17 cellular contexts compared by ENCODE assay signal in the genomic region with DNA sequence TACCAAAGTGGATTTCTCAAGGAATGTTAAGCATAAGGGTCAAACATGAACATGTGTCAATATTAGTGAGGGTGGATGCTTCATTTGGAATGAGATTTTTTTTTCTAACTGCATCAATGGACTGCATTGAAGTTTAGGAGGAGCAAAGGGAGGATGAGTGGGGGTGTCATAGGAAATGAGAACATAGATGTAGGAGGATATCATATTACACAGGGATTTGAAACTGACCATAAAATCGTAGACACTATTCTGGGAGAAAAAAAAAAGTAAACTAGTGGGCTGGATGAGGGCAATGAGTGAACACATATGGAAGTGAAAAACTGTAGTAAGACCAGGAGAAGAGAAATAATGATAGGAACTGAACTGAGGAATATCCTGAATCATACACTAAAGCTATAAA.
A peak's percentile ranks its signal among the peaks of the same experiment; 100 is the strongest.
DNase-seq lines count a peak whose midpoint lies in the region; ATAC-seq and TF ChIP-seq lines count a peak whose summit lies in the region.
"Had no signal": no experiment of that assay in that cellular context is flagged by ENCODE, and none has a peak within 500 bp of the region (broad histone marks: within the 10 kb centered on the region; RNA-seq: fewer than 3 reads in every experiment).

No MANE protein-coding gene starts in this region.

- H3K27me3 ChIP-seq in vagina: no peaks in the 10 kb centered on the region
- H3K27me3 ChIP-seq: ascending aorta had no signal

- H3K36me3 ChIP-seq in SK-N-MC (ENCODE audit: insufficient read depth, low read length) (no peaks in the 10 kb centered on the region), vagina (no peaks in the 10 kb centered on the region)
- H3K36me3 ChIP-seq: ascending aorta, WERI-Rb-1 had no signal

- intact Hi-C loops in lower leg skin (cut with DNase I; ENCODE audit: low total_unique reads) (no loop called here), vagina (cut with DNase I) (no loop called here)

- peak; percentile 85 for DNase-seq in COLO829 (ENCODE audit: low spot score)
- DNase-seq in HFF-Myc (ENCODE audit: extremely low read depth, low read depth): peak; percentile 70
- no peak for DNase-seq in SK-N-MC (ENCODE audit: low read depth, low spot score)
- DNase-seq in foreskin melanocyte: peak; percentile 35
- no peak for DNase-seq in lower leg skin (ENCODE audit: low spot score in 2 of 2)
- DNase-seq in vagina (ENCODE audit: extremely low spot score in 2 of 2): no peak
- no peak for DNase-seq in effector CD4-positive, alpha-beta T cell
- DNase-seq: activated T-cell treated with anti-CD3 and anti-CD28 coated beads, Interleukin-2, amount 50 U/mL, for 4 hours; effector memory CD4-positive, alpha-beta T cell; GF-D8; NCI-H526; SHP77 treated with DMSO at 0.1 percent for 48 hours; stimulated activated CD4-positive, alpha-beta T cell treated with anti-CD3 and anti-CD28 coated beads, Interleukin-2, amount 100 ng/mL, for 48 hours; stimulated activated naive CD8-positive, alpha-beta T cell treated with anti-CD3 and anti-CD28 coated beads, Interleukin-15, Interleukin-2, amounts not matched to agents 100 U/mL and 50 U/mL, for 24 hours; WERI-Rb-1 had no signal

- no peak for TF ChIP-seq CTCF in HFF-Myc (IDR thresholded peaks at IDR 0.05; ENCODE audit: low read depth, low read length, missing control alignments)
- no peak for TF ChIP-seq CTCF in lower leg skin (IDR thresholded peaks at IDR 0.05)
- no peak for TF ChIP-seq CTCF in vagina (IDR thresholded peaks at IDR 0.05)

- whole genome bisulfite sequencing in lower leg skin, 2 donors: 14 to 15% methylated on average over 1 of the region's 1 CpG

- H3K27ac ChIP-seq in SK-N-MC (no peak overlapping the region), vagina (no peak overlapping the region)
- H3K27ac ChIP-seq: ascending aorta, WERI-Rb-1 had no signal

- no peak overlapping the region for H3K9ac ChIP-seq in SK-N-MC (ENCODE audit: insufficient read length)

- ATAC-seq in HG02981 (IDR thresholded peaks at IDR 0.05; ENCODE audit: unreplicated experiment): no peak
- ATAC-seq: activated T-cell treated with anti-CD3 and anti-CD28 coated beads, Interleukin-2, amount 50 U/mL, for 4 hours; stimulated activated naive CD8-positive, alpha-beta T cell treated with anti-CD3 and anti-CD28 coated beads, Interleukin-15, Interleukin-2, amounts not matched to agents 100 U/mL and 50 U/mL, for 24 hours had no signal

- no peaks in the 10 kb centered on the region for H3K4me1 ChIP-seq in vagina
- H3K4me1 ChIP-seq: ascending aorta had no signal

- H3K4me3 ChIP-seq in HFF-Myc (replicated peaks; ENCODE audit: low read depth, low read length) (no peak overlapping the region), SK-N-MC (0 out of 2 replicates have a peak overlapping the region, but pooled peaks have one; percentile 12), lower leg skin (ENCODE audit: low read depth, poor library complexity, severe bottlenecking) (no peak overlapping the region), vagina (no peak overlapping the region)
- H3K4me3 ChIP-seq: ascending aorta had no signal

- H3K9me3 ChIP-seq in SK-N-MC (ENCODE audit: low read depth, low read length) (no peaks in the 10 kb centered on the region), vagina (no peaks in the 10 kb centered on the region)
- H3K9me3 ChIP-seq: ascending aorta had no signal

- TF ChIP-seq POLR2A in lower leg skin (IDR thresholded peaks at IDR 0.05) (no peak), vagina (IDR thresholded peaks at IDR 0.05) (no peak)

Comparison
In these comparisons a context has a peak if more than half of its experiments do, and no peak if none do; other contexts are left out.
1. DNase-seq: peak in COLO829 (single experiment), HFF-Myc (single experiment) and foreskin melanocyte (single experiment); none in SK-N-MC (single experiment), lower leg skin (0 of 2), vagina (0 of 2) and effector CD4-positive, alpha-beta T cell (single experiment).